12 cellular contexts compared by ENCODE assay signal in genomic region chr11:118439656-118440055, GRCh38. TPM values are rescaled to one million over a fixed set of nuclear protein-coding genes. Genes with fewer than 3 reads are reported as not detected.
A peak's percentile ranks its signal among the peaks of the same experiment; 100 is the strongest.
DNase-seq lines count a peak whose midpoint lies in the region; ATAC-seq, FAIRE-seq and TF ChIP-seq lines count a peak whose summit lies in the region.
"Had no signal": no experiment of that assay in that cellular context is flagged by ENCODE, and none has a peak within 500 bp of the region (broad histone marks: within the 10 kb centered on the region; RNA-seq: fewer than 3 reads in every experiment).

No MANE protein-coding gene starts in this region.

- DNase-seq in GM23338 (ENCODE audit: low spot score) = no peak
- DNase-seq in OCI-M1 (lab: John Stamatoyannopoulos, UW) = peak; percentile 52
- no peak for DNase-seq in GM12878 (ENCODE audit: low read depth, low spot score)
- DNase-seq in head of caudate nucleus = no peak
- no peak for DNase-seq in SIG-M5 (lab: John Stamatoyannopoulos, UW)
- DNase-seq in COLO668 (lab: John Stamatoyannopoulos, UW; ENCODE audit: unreplicated experiment) = no peak
- DNase-seq: DMS79 treated with DMSO at 0.1 percent for 48 hours; NCI-H774; stimulated activated CD4-positive, alpha-beta T cell treated with anti-CD3 and anti-CD28 coated beads, Interleukin-2, amount 100 ng/mL, for 24 hours had no signal

- intact Hi-C loops in GM12878 (cut with micrococcal nuclease; ENCODE audit: unreplicated experiment) (loop anchor here (10.0 kb wide), 1 partner anchor 625 kb away; no protein-coding TSS in a partner anchor), head of caudate nucleus (cut with DNase I) (loop anchor here (5.0 kb wide), 2 partner anchors 37 to 48 kb away; partner anchors contain the start of gene ATP5MG)

- no TSS peak for BruUV-seq in GM12878 (replicated peaks; lab: Mats Ljungman, UMichigan)

- H3K4me3 Mint-ChIP-seq in GM23338 = peak overlapping the region; percentile 97

- peaks cover 9% of the 10 kb centered on the region for H3K27me3 Mint-ChIP-seq in GM23338 (ENCODE audit: insufficient read depth, low read depth, poor library complexity)

- H3K27ac ChIP-seq in GM23338 (ENCODE audit: low read depth) = no peak overlapping the region
- H3K27ac ChIP-seq in GM12878 (ENCODE audit: control insufficient read depth, insufficient read depth) = no peak overlapping the region
- H3K27ac ChIP-seq in neural cell (ENCODE audit: low read length) = no peak overlapping the region
- H3K27ac ChIP-seq: parathyroid adenoma had no signal

- H3K9ac ChIP-seq in GM12878 (ENCODE audit: control insufficient read depth, insufficient read depth, low read length) (no peak overlapping the region), neural cell (ENCODE audit: low read length) (peak overlapping the region; percentile 99)
- H3K9ac ChIP-seq: parathyroid adenoma had no signal

- no peak overlapping the region for H2AFZ ChIP-seq in GM23338
- H2AFZ ChIP-seq in GM12878 (ENCODE audit: control insufficient read depth, low read depth, low read length) = no peak overlapping the region
- no peak overlapping the region for H2AFZ ChIP-seq in neural cell (ENCODE audit: low read depth, low read length)
- H2AFZ ChIP-seq: parathyroid adenoma had no signal

- no peak for TF ChIP-seq POLR2A in GM12878 (IDR thresholded peaks at IDR 0.05; ENCODE audit: low read depth, low read length)

- H3K9me3 ChIP-seq in GM12878 (replicated peaks; ENCODE audit: control insufficient read depth, insufficient read depth, low read length) = no peaks in the 10 kb centered on the region
- H3K9me3 ChIP-seq in neural cell (ENCODE audit: low read length) = no peaks in the 10 kb centered on the region

- H3F3A ChIP-seq in GM23338 (replicated peaks; ENCODE audit: low read depth) = peaks cover 6% of the 10 kb centered on the region; the same call in 1 of the 2 replicates
- H3F3A ChIP-seq in neural cell (ENCODE audit: insufficient read depth, low read length, poor library complexity, severe bottlenecking) = peaks cover 9% of the 10 kb centered on the region

- H3K79me2 ChIP-seq in GM23338 (replicated peaks; ENCODE audit: insufficient read depth) (peaks cover 80% of the 10 kb centered on the region), GM12878 (ENCODE audit: control insufficient read depth, insufficient read depth, low read length) (peaks cover 84% of the 10 kb centered on the region), neural cell (replicated peaks; ENCODE audit: insufficient read depth, low read length) (peaks cover 80% of the 10 kb centered on the region)

- no peak for ATAC-seq in GM23338
- no peak for ATAC-seq in GM12878
- no peak for ATAC-seq in GM18858 (IDR thresholded peaks at IDR 0.05; ENCODE audit: unreplicated experiment)

- H3K36me3 Mint-ChIP-seq in GM23338 (ENCODE audit: low read depth) = peaks cover 20% of the 10 kb centered on the region

- no peaks in the 10 kb centered on the region; the same call in 2 of the 3 replicates for H3K9me3 Mint-ChIP-seq in GM23338

- peak overlapping the region; percentile 77 for H3K4me3 ChIP-seq in GM23338
- peak overlapping the region; percentile 94 for H3K4me3 ChIP-seq in GM12878
- H3K4me3 ChIP-seq in neural cell (ENCODE audit: low read length) = peak overlapping the region; percentile 96

- no peak for FAIRE-seq in GM12878 (lab: Jason Lieb, UNC)

- TF ChIP-seq EP300 in GM12878 (IDR thresholded peaks at IDR 0.05; ENCODE audit: borderline replicate concordance in 1 of 2, control insufficient read depth in 1 of 2, low read depth in 2 of 2, low read length in 2 of 2) = no peak
- TF ChIP-seq EP300 in neural cell (conservative IDR thresholded peaks at IDR 0.05; ENCODE audit: poor library complexity, severe bottlenecking) = no peak

- POLR2A ChIA-PET in GM12878 (lab: Charles Lee) = interaction anchor here (0.8 to 1.9 kb wide), 3 partner anchors 8 to 77 kb away, joined by 3 to 7 read pairs (median 3); no protein-coding TSS in a partner anchor

- in situ Hi-C loops in GM12878 (cut with MboI) = no loop called here

- RAD21 ChIA-PET in GM12878 (lab: Charles Lee; ENCODE audit: unreplicated experiment) = interaction anchor here (1.0 to 3.4 kb wide), 5 partner anchors 8 to 245 kb away, joined by 3 to 16 read pairs (median 4); partner anchors contain the start of gene ATP5MG

- TF ChIP-seq CTCF in GM23338 (conservative IDR thresholded peaks at IDR 0.05; ENCODE audit: low read depth in 2 of 2) (no peak), GM12878 (IDR thresholded peaks at IDR 0.05 in 2 of 3, conservative IDR thresholded peaks at IDR 0.05 in 1 of 3; ENCODE audit: control insufficient read depth in 2 of 3, extremely low read depth in 1 of 3, insufficient read depth in 1 of 3, low read depth in 3 of 3, low read length in 3 of 3) (no peak), neural cell (IDR thresholded peaks at IDR 0.05; ENCODE audit: poor library complexity, severe bottlenecking) (no peak)

- H3K27me3 ChIP-seq in GM23338 (ENCODE audit: insufficient read depth) = no peaks in the 10 kb centered on the region
- H3K27me3 ChIP-seq in GM12878 (replicated peaks in 1 of 2; ENCODE audit: control insufficient read depth in 2 of 2, insufficient read depth in 2 of 2, low read length in 1 of 2) = no peaks in the 10 kb centered on the region
- H3K27me3 ChIP-seq in neural cell (ENCODE audit: insufficient read depth, low read depth, low read length) = no peaks in the 10 kb centered on the region

- H4K20me1 ChIP-seq in GM23338 (replicated peaks; ENCODE audit: insufficient read depth) (peaks cover 69% of the 10 kb centered on the region), GM12878 (ENCODE audit: control insufficient read depth, insufficient read depth) (no peaks in the 10 kb centered on the region; the same call in 1 of the 2 replicates), neural cell (ENCODE audit: insufficient read depth) (peaks cover 57% of the 10 kb centered on the region)

- H3K36me3 ChIP-seq in GM23338 (ENCODE audit: insufficient read depth) = peaks cover 4% of the 10 kb centered on the region; the same call in 1 of the 2 replicates
- H3K36me3 ChIP-seq in GM12878 (ENCODE audit: control insufficient read depth in 2 of 2, insufficient read depth in 2 of 2, low read length in 1 of 2) = 0 out of 4 replicates have a peak, but pooled peaks cover 0 to 3% of the 10 kb centered on the region in 2 experiments
- no peaks in the 10 kb centered on the region for H3K36me3 ChIP-seq in neural cell (ENCODE audit: insufficient read depth, low read length)

- no peak overlapping the region for H3K27ac Mint-ChIP-seq in GM23338

- SMC1A ChIA-PET in GM12878 (lab: Charles Lee; ENCODE audit: uncharacterized antibody, unreplicated experiment) = interaction anchor here (0.8 to 2.5 kb wide), 6 partner anchors 9 to 241 kb away, joined by 3 to 11 read pairs (median 4); no protein-coding TSS in a partner anchor

- H3K4me1 Mint-ChIP-seq in GM23338 = peaks cover 48% of the 10 kb centered on the region

- CTCF ChIA-PET in GM12878 (lab: Yijun Ruan, JAX) = interaction anchor here (1.0 to 2.1 kb wide), 5 partner anchors 8 to 75 kb away, joined by 3 to 10 read pairs (median 4); no protein-coding TSS in a partner anchor

- TF ChIP-seq RAD21 in GM12878 (IDR thresholded peaks at IDR 0.05; ENCODE audit: insufficient read depth, low read depth, low read length) (no peak), neural cell (conservative IDR thresholded peaks at IDR 0.05) (no peak)

- H3K4me2 ChIP-seq in GM23338 (peak overlapping the region; percentile 96), GM12878 (ENCODE audit: control insufficient read depth, insufficient read depth) (peak overlapping the region; percentile 93), neural cell (ENCODE audit: low read length) (peak overlapping the region; percentile 96)

- no peaks in the 10 kb centered on the region for H3K9me2 ChIP-seq in GM23338 (ENCODE audit: insufficient read depth)
- H3K9me2 ChIP-seq in neural cell (ENCODE audit: insufficient read depth, low read length) = no peaks in the 10 kb centered on the region

- H3K4me1 ChIP-seq in GM23338 (ENCODE audit: insufficient read depth) = peaks cover 41% of the 10 kb centered on the region
- peaks cover 29% of the 10 kb centered on the region for H3K4me1 ChIP-seq in GM12878 (ENCODE audit: control insufficient read depth, insufficient read depth, low read length)

RNA-seq across cellular contexts. Expression of gene KMT2A, which starts 3.4 kb away (rescaled TPM):
- 66.6 and 72.2 TPM in 2 replicates for total RNA-seq in GM23338 (2014; rRNA removed; shearing (Covaris generic))
- 29.0 and 34.3 TPM in 2 replicates for polyA plus RNA-seq in GM23338 (2016; fragmentation: Nextera tagmentation; extraction: Ambion mirVana)
- total RNA-seq in GM12878 (2013; cell fraction: nucleolus; rRNA removed) = 276 and 281 TPM in 2 replicates
- 24.9 and 25.2 TPM in 2 replicates for total RNA-seq in GM12878 (2014; rRNA removed)
- total RNA-seq in GM12878 (2014; rRNA removed; fragmentation: Illumina TruSeq; extraction: Trizol) = 28.1 and 30.4 TPM in 2 replicates
- 52.6 and 56.9 TPM in 2 replicates for total RNA-seq in GM12878 (2021)
- 21.9 TPM for polyA plus RNA-seq in GM12878 (2011; ENCODE audit: low read depth)
- polyA plus RNA-seq in GM12878 (2011; rRNA removed) = 25.7 and 27.1 TPM in 2 replicates
- polyA plus RNA-seq in GM12878 (2011; cell fraction: cytosol; rRNA removed) = 27.8 and 30.6 TPM in 2 replicates
- polyA plus RNA-seq in GM12878 (2011; cell fraction: nucleus; rRNA removed) = 106 and 129 TPM in 2 replicates
- polyA plus RNA-seq in GM12878 (2012) = 24.1 and 29.5 TPM in 2 replicates
- 38.6 and 39.0 TPM in 2 replicates for polyA plus RNA-seq in GM12878 (2014; fragmentation: Illumina TruSeq; extraction: Trizol)
- 1 to 10 TPM; 6.1 to 7.4 TPM for polyA plus RNA-seq in GM12878 (2014; fragmentation: Nextera tagmentation; extraction: Ambion mirVana)
- polyA plus RNA-seq in GM12878 (2014; rRNA removed) = 25.4 and 28.9 TPM in 2 replicates
- polyA plus RNA-seq in GM12878 (2016; fragmentation: Nextera tagmentation; extraction: Ambion mirVana) = 10 to 100 TPM; 11.2 to 12.7 TPM
- polyA minus RNA-seq in GM12878 (2011; rRNA and poly(A)+ RNA removed) = 83.9 and 95.8 TPM in 2 replicates
- polyA minus RNA-seq in GM12878 (2011; cell fraction: cytosol; rRNA and poly(A)+ RNA removed) = 25.9 and 28.2 TPM in 2 replicates
- 103 and 145 TPM in 2 replicates for polyA minus RNA-seq in GM12878 (2011; cell fraction: nucleus; rRNA and poly(A)+ RNA removed)
- 16.7 and 24.2 TPM in 2 replicates for polyA plus RNA-seq in neural cell
- polyA minus RNA-seq in neural cell = 93.2 and 135 TPM in 2 replicates

RNA-seq across cellular contexts. Expression of gene ATP5MG, which starts 38.2 kb away (rescaled TPM):
- 41.7 and 50.1 TPM in 2 replicates for total RNA-seq in GM23338 (2014; rRNA removed; shearing (Covaris generic))
- polyA plus RNA-seq in GM23338 (2016; fragmentation: Nextera tagmentation; extraction: Ambion mirVana) (987 and 1,075 TPM in 2 replicates), GM12878 (2011; rRNA removed) (735 and 1,009 TPM in 2 replicates), GM12878 (2014; fragmentation: Illumina TruSeq; extraction: Trizol) (287 and 299 TPM in 2 replicates), GM12878 (2014; fragmentation: Nextera tagmentation; extraction: Ambion mirVana) (1,000 to 10,000 TPM; 2,154 to 2,276 TPM), GM12878 (2014; rRNA removed) (531 and 577 TPM in 2 replicates), GM12878 (2016; fragmentation: Nextera tagmentation; extraction: Ambion mirVana) (1,000 to 10,000 TPM; 1,057 to 1,150 TPM), neural cell (107 and 153 TPM in 2 replicates)
- total RNA-seq in GM12878 (2013; cell fraction: nucleolus; rRNA removed) = 24.1 and 29.2 TPM in 2 replicates
- total RNA-seq in GM12878 (2014; rRNA removed) (211 and 295 TPM in 2 replicates), GM12878 (2014; rRNA removed; fragmentation: Illumina TruSeq; extraction: Trizol) (317 and 321 TPM in 2 replicates), GM12878 (2021) (316 and 333 TPM in 2 replicates)
- 4,287 TPM for polyA plus RNA-seq in GM12878 (2011; ENCODE audit: low read depth)
- polyA plus RNA-seq in GM12878 (2011; cell fraction: cytosol; rRNA removed) = 470 and 534 TPM in 2 replicates
- polyA plus RNA-seq in GM12878 (2011; cell fraction: nucleus; rRNA removed) = 201 and 214 TPM in 2 replicates
- 410 and 516 TPM in 2 replicates for polyA plus RNA-seq in GM12878 (2012)
- polyA minus RNA-seq in GM12878 (2011; rRNA and poly(A)+ RNA removed) = 71.3 and 77.4 TPM in 2 replicates
- 45.6 and 63.6 TPM in 2 replicates for polyA minus RNA-seq in GM12878 (2011; cell fraction: cytosol; rRNA and poly(A)+ RNA removed)
- polyA minus RNA-seq in GM12878 (2011; cell fraction: nucleus; rRNA and poly(A)+ RNA removed) = 12.3 and 22.5 TPM in 2 replicates
- 39.4 and 44.3 TPM in 2 replicates for polyA minus RNA-seq in neural cell
